ENCODE assay signal across 19 cellular contexts in genomic region chr19:11251217-11251616, GRCh38. TPM values are rescaled to one million over a fixed set of nuclear protein-coding genes. Genes with fewer than 3 reads are reported as not detected.
A peak's percentile ranks its signal among the peaks of the same experiment; 100 is the strongest.
DNase-seq lines count a peak whose midpoint lies in the region; ATAC-seq, FAIRE-seq and TF ChIP-seq lines count a peak whose summit lies in the region.
"Had no signal": no experiment of that assay in that cellular context is flagged by ENCODE, and none has a peak within 500 bp of the region (broad histone marks: within the 10 kb centered on the region; RNA-seq: fewer than 3 reads in every experiment).

No MANE protein-coding gene starts in this region.

- in situ Hi-C loops in HepG2 (cut with HindIII; ENCODE audit: extremely low pct_ligation_motif_present, low pct_unique_long_range_greater_than_20kb): no loop called here

- POLR2A ChIA-PET in HepG2 (lab: Yijun Ruan, JAX): interaction anchor here (1.0 kb wide), 1 partner anchor 124 kb away, joined by 3 read pairs; no protein-coding TSS in a partner anchor

- H2AFZ ChIP-seq in HepG2 (ENCODE audit: low read length): no peak overlapping the region
- H2AFZ ChIP-seq: GM23248 had no signal

- intact Hi-C loops in HepG2 (cut with micrococcal nuclease; ENCODE audit: unreplicated experiment): no loop called here
- intact Hi-C loops in right lobe of liver (cut with DNase I): no loop called here

- 99% methylated on average over 4 of the region's 4 CpGs for WGBS in HepG2 (ENCODE audit: low lambda C conversion rate)
- 93% methylated on average over 3 of the region's 4 CpGs for WGBS in right lobe of liver (ENCODE audit: insufficient coverage, low coverage, low lambda C conversion rate, missing lambda C conversion rate)

- H3K4me2 ChIP-seq in HepG2 (ENCODE audit: low read depth, low read length): no peak overlapping the region

- no peak for TF ChIP-seq RAD21 in HepG2 (CRISPR knock-in tag; IDR thresholded peaks at IDR 0.05)

- H3K9me3 ChIP-seq in HepG2 (ENCODE audit: low read length): no peaks in the 10 kb centered on the region
- no peaks in the 10 kb centered on the region for H3K9me3 ChIP-seq in right lobe of liver
- H3K9me3 ChIP-seq: BE2C, HAP-1, Peyer's patch had no signal

- TF ChIP-seq POLR2A in HepG2 (IDR thresholded peaks at IDR 0.05; ENCODE audit: insufficient read depth in 1 of 2, low read depth in 2 of 2, low read length in 2 of 2): no peak
- TF ChIP-seq POLR2A in right lobe of liver (IDR thresholded peaks at IDR 0.05): no peak

- TF ChIP-seq EP300 in HepG2 (IDR thresholded peaks at IDR 0.05; ENCODE audit: low read depth in 2 of 2, low read length in 2 of 2) (no peak), HepG2 (CRISPR knock-in tag; IDR thresholded peaks at IDR 0.05; ENCODE audit: borderline replicate concordance) (no peak)

- CTCF ChIA-PET in HepG2 (lab: Yijun Ruan, JAX; ENCODE audit: low intra/inter-chr PET ratio, low total read pairs): no interaction called here

- H3K4me1 ChIP-seq in HepG2 (ENCODE audit: insufficient read depth, low read length): peaks cover 4% of the 10 kb centered on the region
- H3K4me1 ChIP-seq in right lobe of liver: no peaks in the 10 kb centered on the region
- H3K4me1 ChIP-seq: BE2C, HAP-1, Peyer's patch had no signal

- H3K27me3 ChIP-seq in HepG2 (ENCODE audit: control insufficient read depth in 1 of 2, insufficient read depth in 2 of 2, low read length in 2 of 2): no peaks in the 10 kb centered on the region
- H3K27me3 ChIP-seq in right lobe of liver: no peaks in the 10 kb centered on the region
- H3K27me3 ChIP-seq: BE2C, Peyer's patch had no signal

- peaks cover 2% of the 10 kb centered on the region; the same call in 1 of the 2 replicates for H4K20me1 ChIP-seq in HepG2 (ENCODE audit: insufficient read depth, low read length)

- no peak for DNase-seq in HepG2 (ENCODE audit: low spot score)
- DNase-seq in right lobe of liver: no peak
- no peak for DNase-seq in activated T-cell treated with anti-CD3 and anti-CD28 coated beads for 4 hours
- no peak for DNase-seq in COR-L47 (lab: John Stamatoyannopoulos, UW)
- DNase-seq: BE2C, GM23248, NCI-H1694, NCI-H2081, NCI-H2171 treated with DMSO at 0.1 percent for 48 hours, NCI-H524 treated with DMSO at 0.1 percent for 48 hours, NCI-H82, Peyer's patch had no signal

- no peak overlapping the region for H3K9ac ChIP-seq in HepG2 (ENCODE audit: insufficient read depth, low read depth, low read length)
- H3K9ac ChIP-seq: GM23248 had no signal

- H3K36me3 ChIP-seq in HepG2 (replicated peaks in 1 of 2; ENCODE audit: control insufficient read depth in 1 of 2, insufficient read depth in 2 of 2, low read length in 2 of 2): peaks cover 8 to 25% of the 10 kb centered on the region in 2 experiments; a peak in 4 of 5 replicates
- H3K36me3 ChIP-seq in right lobe of liver: peaks cover 0 to 3% (median 0%) of the 10 kb centered on the region in 4 donors
- H3K36me3 ChIP-seq: BE2C had no signal

- ATAC-seq in HepG2 (no peak), right lobe of liver (no peak), SK-N-SH treated with all-trans-retinoic acid at 6 μM for 48 hours (peak; percentile 23; the same call in 1 of the 3 replicates), HG02884 (IDR thresholded peaks at IDR 0.05; ENCODE audit: unreplicated experiment) (no peak)

- no peaks in the 10 kb centered on the region for H3K79me2 ChIP-seq in HepG2 (ENCODE audit: insufficient read depth, low read length)

- no peak for FAIRE-seq in HepG2 (lab: Jason Lieb, UNC)
- FAIRE-seq: GM12892 had no signal

- no TSS peak for BruUV-seq in HepG2 (replicated peaks; lab: Mats Ljungman, UMichigan)

- TF ChIP-seq CTCF in HepG2 (CRISPR knock-in tag; IDR thresholded peaks at IDR 0.05): no peak
- TF ChIP-seq CTCF in right lobe of liver (IDR thresholded peaks at IDR 0.05): no peak

- H3K27ac ChIP-seq in HepG2 (ENCODE audit: extremely low read length, insufficient read depth, low read length) (no peak overlapping the region), right lobe of liver (no peak overlapping the region)
- H3K27ac ChIP-seq: GM23248, Peyer's patch had no signal

- H3K4me3 ChIP-seq in HepG2 (replicated peaks in 1 of 3; ENCODE audit: insufficient read depth in 1 of 3, low read depth in 2 of 3, low read length in 3 of 3): no peak overlapping the region
- H3K4me3 ChIP-seq in right lobe of liver: no peak overlapping the region
- H3K4me3 ChIP-seq: GM23248, HAP-1, Peyer's patch had no signal

RNA-seq across cellular contexts. Expression of gene DOCK6, which starts 11.1 kb away (rescaled TPM):
- total RNA-seq in HepG2 (2016; rRNA removed; fragmentation: Illumina TruSeq; extraction: Trizol) (4.1 and 5.4 TPM in 2 replicates), right lobe of liver (10 to 100 TPM; 19.9 to 45.9 (median 30.4) TPM)
- 4.1 and 5.4 TPM in 2 replicates for total RNA-seq in HepG2 (2016; cell fraction: cytosol; rRNA removed; fragmentation: Illumina TruSeq; extraction: Trizol; ENCODE audit: low read depth)
- 3.1 and 3.4 TPM in 2 replicates for total RNA-seq in HepG2 (2016; cell fraction: insoluble cytoplasmic fraction; rRNA removed; fragmentation: Illumina TruSeq; extraction: Trizol)
- 3.4 and 4.4 TPM in 2 replicates for total RNA-seq in HepG2 (2016; cell fraction: membrane; rRNA removed; fragmentation: Illumina TruSeq; extraction: Trizol)
- 5.8 and 8.9 TPM in 2 replicates for total RNA-seq in HepG2 (2016; cell fraction: nucleus; rRNA removed; fragmentation: Illumina TruSeq; extraction: Trizol)
- 38.1 and 46.6 TPM in 2 replicates for polyA plus RNA-seq in HepG2 (2011; rRNA removed)
- polyA plus RNA-seq in HepG2 (2011; cell fraction: cytosol; rRNA removed): 15.5 and 23.3 TPM in 2 replicates
- polyA plus RNA-seq in HepG2 (2011; cell fraction: nucleus; rRNA removed): 209 and 275 TPM in 2 replicates
- polyA plus RNA-seq in HepG2 (2012): 28.7 and 32.5 TPM in 2 replicates
- 1.4 and 1.7 TPM in 2 replicates for polyA plus RNA-seq in HepG2 (2016; cell fraction: cytosol; fragmentation: Illumina TruSeq; extraction: Trizol; ENCODE audit: low read depth)
- polyA plus RNA-seq in HepG2 (2016; cell fraction: insoluble cytoplasmic fraction; fragmentation: Illumina TruSeq; extraction: Trizol; ENCODE audit: low read depth): 5.4 and 9.2 TPM in 2 replicates
- polyA plus RNA-seq in HepG2 (2016; cell fraction: membrane; fragmentation: Illumina TruSeq; extraction: Trizol; ENCODE audit: low read depth): 3.5 and 3.9 TPM in 2 replicates
- 29.0 and 30.8 TPM in 2 replicates for polyA plus RNA-seq in HepG2 (2016; cell fraction: nucleus; fragmentation: Illumina TruSeq; extraction: Trizol; ENCODE audit: insufficient read depth, low read depth)
- 8.5 and 93.0 TPM in 2 replicates for polyA minus RNA-seq in HepG2 (2011; rRNA and poly(A)+ RNA removed; ENCODE audit: low replicate concordance)
- polyA minus RNA-seq in HepG2 (2011; cell fraction: cytosol; rRNA and poly(A)+ RNA removed): 27.5 and 35.8 TPM in 2 replicates
- 45.7 and 50.6 TPM in 2 replicates for polyA minus RNA-seq in HepG2 (2011; cell fraction: nucleus; rRNA and poly(A)+ RNA removed)

RNA-seq across cellular contexts. Expression of gene ANGPTL8, which starts 11.8 kb away (rescaled TPM):
- total RNA-seq in HepG2 (2016; rRNA removed; fragmentation: Illumina TruSeq; extraction: Trizol): 9.8 and 27.3 TPM in 2 replicates
- 8.5 and 9.2 TPM in 2 replicates for total RNA-seq in HepG2 (2016; cell fraction: cytosol; rRNA removed; fragmentation: Illumina TruSeq; extraction: Trizol; ENCODE audit: low read depth)
- total RNA-seq in HepG2 (2016; cell fraction: insoluble cytoplasmic fraction; rRNA removed; fragmentation: Illumina TruSeq; extraction: Trizol): 10.0 and 28.0 TPM in 2 replicates
- 4.7 and 6.0 TPM in 2 replicates for total RNA-seq in HepG2 (2016; cell fraction: membrane; rRNA removed; fragmentation: Illumina TruSeq; extraction: Trizol)
- 17.9 and 23.8 TPM in 2 replicates for total RNA-seq in HepG2 (2016; cell fraction: nucleus; rRNA removed; fragmentation: Illumina TruSeq; extraction: Trizol)
- polyA plus RNA-seq in HepG2 (2011; rRNA removed): 243 and 436 TPM in 2 replicates
- 348 and 360 TPM in 2 replicates for polyA plus RNA-seq in HepG2 (2011; cell fraction: cytosol; rRNA removed)
- polyA plus RNA-seq in HepG2 (2011; cell fraction: nucleus; rRNA removed): 144 and 221 TPM in 2 replicates
- polyA plus RNA-seq in HepG2 (2012): 51.8 and 140 TPM in 2 replicates
- polyA plus RNA-seq in HepG2 (2016; cell fraction: cytosol; fragmentation: Illumina TruSeq; extraction: Trizol; ENCODE audit: low read depth): 5.4 and 8.8 TPM in 2 replicates
- polyA plus RNA-seq in HepG2 (2016; cell fraction: insoluble cytoplasmic fraction; fragmentation: Illumina TruSeq; extraction: Trizol; ENCODE audit: low read depth): 8.3 and 9.3 TPM in 2 replicates
- 5.7 and 6.0 TPM in 2 replicates for polyA plus RNA-seq in HepG2 (2016; cell fraction: membrane; fragmentation: Illumina TruSeq; extraction: Trizol; ENCODE audit: low read depth)
- polyA plus RNA-seq in HepG2 (2016; cell fraction: nucleus; fragmentation: Illumina TruSeq; extraction: Trizol; ENCODE audit: insufficient read depth, low read depth): 33.3 and 34.8 TPM in 2 replicates
- polyA minus RNA-seq in HepG2 (2011; rRNA and poly(A)+ RNA removed; ENCODE audit: low replicate concordance): 46.9 TPM in 1 of 2 replicates, not detected in the other
- 34.2 and 44.2 TPM in 2 replicates for polyA minus RNA-seq in HepG2 (2011; cell fraction: cytosol; rRNA and poly(A)+ RNA removed)
- polyA minus RNA-seq in HepG2 (2011; cell fraction: nucleus; rRNA and poly(A)+ RNA removed): 16.1 and 21.8 TPM in 2 replicates
- total RNA-seq in right lobe of liver: 100 to 1,000 TPM in 4 of 6 experiments, 10 to 100 TPM in 2; 56.7 to 287 (median 140) TPM
- total RNA-seq: A673, G401, HT1080, Peyer's patch had no signal
- polyA plus RNA-seq: GM23248 had no signal

RNA-seq across cellular contexts. Expression of gene TSPAN16, which starts 44.7 kb away (rescaled TPM):
- total RNA-seq in HepG2 (2016; rRNA removed; fragmentation: Illumina TruSeq; extraction: Trizol) (not detected in 2 replicates), right lobe of liver (not detected)
- total RNA-seq in HepG2 (2016; cell fraction: cytosol; rRNA removed; fragmentation: Illumina TruSeq; extraction: Trizol; ENCODE audit: low read depth): not detected in 2 replicates
- total RNA-seq in HepG2 (2016; cell fraction: insoluble cytoplasmic fraction; rRNA removed; fragmentation: Illumina TruSeq; extraction: Trizol): not detected in 2 replicates
- total RNA-seq in HepG2 (2016; cell fraction: membrane; rRNA removed; fragmentation: Illumina TruSeq; extraction: Trizol): not detected in 2 replicates
- not detected in 2 replicates for total RNA-seq in HepG2 (2016; cell fraction: nucleus; rRNA removed; fragmentation: Illumina TruSeq; extraction: Trizol)
- not detected in 2 replicates for polyA plus RNA-seq in HepG2 (2011; rRNA removed)
- polyA plus RNA-seq in HepG2 (2011; cell fraction: cytosol; rRNA removed): not detected in 2 replicates
- not detected in 2 replicates for polyA plus RNA-seq in HepG2 (2011; cell fraction: nucleus; rRNA removed)
- not detected in 2 replicates for polyA plus RNA-seq in HepG2 (2012)
- polyA plus RNA-seq in HepG2 (2016; cell fraction: cytosol; fragmentation: Illumina TruSeq; extraction: Trizol; ENCODE audit: low read depth): not detected in 2 replicates
- polyA plus RNA-seq in HepG2 (2016; cell fraction: insoluble cytoplasmic fraction; fragmentation: Illumina TruSeq; extraction: Trizol; ENCODE audit: low read depth): not detected in 2 replicates
- polyA plus RNA-seq in HepG2 (2016; cell fraction: membrane; fragmentation: Illumina TruSeq; extraction: Trizol; ENCODE audit: low read depth): not detected in 2 replicates
- not detected in 2 replicates for polyA plus RNA-seq in HepG2 (2016; cell fraction: nucleus; fragmentation: Illumina TruSeq; extraction: Trizol; ENCODE audit: insufficient read depth, low read depth)
- polyA minus RNA-seq in HepG2 (2011; rRNA and poly(A)+ RNA removed; ENCODE audit: low replicate concordance): not detected in 2 replicates
- polyA minus RNA-seq in HepG2 (2011; cell fraction: cytosol; rRNA and poly(A)+ RNA removed): not detected in 2 replicates
- polyA minus RNA-seq in HepG2 (2011; cell fraction: nucleus; rRNA and poly(A)+ RNA removed): not detected in 2 replicates
- total RNA-seq: A673, G401, GM23248, HT1080, Peyer's patch had no signal
- polyA plus RNA-seq: GM23248 had no signal

RNA-seq across cellular contexts. Expression of gene KANK2, which starts 53.9 kb away (rescaled TPM):
- total RNA-seq in HepG2 (2016; rRNA removed; fragmentation: Illumina TruSeq; extraction: Trizol) (11.0 and 12.9 TPM in 2 replicates), right lobe of liver (10 to 100 TPM; 36.3 to 65.4 (median 50.4) TPM)
- 1.5 TPM in 2 replicates for total RNA-seq in HepG2 (2016; cell fraction: cytosol; rRNA removed; fragmentation: Illumina TruSeq; extraction: Trizol; ENCODE audit: low read depth)
- total RNA-seq in HepG2 (2016; cell fraction: insoluble cytoplasmic fraction; rRNA removed; fragmentation: Illumina TruSeq; extraction: Trizol): 10.8 and 16.5 TPM in 2 replicates
- 6.2 TPM in 2 replicates for total RNA-seq in HepG2 (2016; cell fraction: membrane; rRNA removed; fragmentation: Illumina TruSeq; extraction: Trizol)
- total RNA-seq in HepG2 (2016; cell fraction: nucleus; rRNA removed; fragmentation: Illumina TruSeq; extraction: Trizol): 12.8 and 13.5 TPM in 2 replicates
- polyA plus RNA-seq in HepG2 (2011; rRNA removed): 5.7 and 6.8 TPM in 2 replicates
- polyA plus RNA-seq in HepG2 (2011; cell fraction: cytosol; rRNA removed): 4.3 and 5.1 TPM in 2 replicates
- 21.5 and 24.8 TPM in 2 replicates for polyA plus RNA-seq in HepG2 (2011; cell fraction: nucleus; rRNA removed)
- polyA plus RNA-seq in HepG2 (2012): 7.1 and 11.3 TPM in 2 replicates
- 0.79 and 1.2 TPM in 2 replicates for polyA plus RNA-seq in HepG2 (2016; cell fraction: cytosol; fragmentation: Illumina TruSeq; extraction: Trizol; ENCODE audit: low read depth)
- 8.4 and 13.7 TPM in 2 replicates for polyA plus RNA-seq in HepG2 (2016; cell fraction: insoluble cytoplasmic fraction; fragmentation: Illumina TruSeq; extraction: Trizol; ENCODE audit: low read depth)
- 2.9 and 3.9 TPM in 2 replicates for polyA plus RNA-seq in HepG2 (2016; cell fraction: membrane; fragmentation: Illumina TruSeq; extraction: Trizol; ENCODE audit: low read depth)
- polyA plus RNA-seq in HepG2 (2016; cell fraction: nucleus; fragmentation: Illumina TruSeq; extraction: Trizol; ENCODE audit: insufficient read depth, low read depth): 27.2 and 28.0 TPM in 2 replicates
- polyA minus RNA-seq in HepG2 (2011; rRNA and poly(A)+ RNA removed; ENCODE audit: low replicate concordance): 25.5 and 78.0 TPM in 2 replicates
- polyA minus RNA-seq in HepG2 (2011; cell fraction: cytosol; rRNA and poly(A)+ RNA removed): 8.5 and 9.8 TPM in 2 replicates
- polyA minus RNA-seq in HepG2 (2011; cell fraction: nucleus; rRNA and poly(A)+ RNA removed): 5.2 and 9.0 TPM in 2 replicates
